ENCODE assay signal across 1 cellular context in genomic region chr19:42219812-42220750, GRCh38.
TF ChIP-seq lines count a peak whose summit lies in the region.

Gene ZNF526 (plus strand): TSS chr19:42220312. CDS start chr19:42224404, 4,092 bp downstream.

TF ChIP-seq in K562, 482 proteins besides CTCF, POLR2A, EP300 and RAD21 (continued from another document and continues in another):
- TF ChIP-seq MGA (IDR thresholded peaks at IDR 0.05) (peak; percentile 67; the same call in 1 of the 2 replicates), RBM34 (IDR thresholded peaks at IDR 0.05; ENCODE audit: borderline replicate concordance, insufficient read depth, low read length) (no peak), CXXC5 (CRISPR knock-in tag; IDR thresholded peaks at IDR 0.05) (peak; percentile 95), EGR1 (conservative IDR thresholded peaks at IDR 0.05) (0 out of 2 replicates have a peak, but pooled peaks have one; percentile 2), PHB2 (IDR thresholded peaks at IDR 0.05; ENCODE audit: low read depth) (0 out of 2 replicates have a peak, but pooled peaks have one; percentile 19), ZNF57 (CRISPR knock-in tag; IDR thresholded peaks at IDR 0.05) (0 out of 2 replicates have a peak, but pooled peaks have one; percentile 29), MTA2 (IDR thresholded peaks at IDR 0.05; ENCODE audit: low read depth) (0 out of 2 replicates have a peak, but pooled peaks have one; percentile 19), HBP1 (CRISPR knock-in tag; IDR thresholded peaks at IDR 0.05) (0 out of 2 replicates have a peak, but pooled peaks have one; percentile 38), PRMT5 (CRISPR knock-in tag; IDR thresholded peaks at IDR 0.05) (0 out of 2 replicates have a peak, but pooled peaks have one; percentile 39), TCF15 (CRISPR knock-in tag; IDR thresholded peaks at IDR 0.05) (no peak), FOSL1 (tag; conservative IDR thresholded peaks at IDR 0.05) (peak; percentile 61), ZBTB2 (IDR thresholded peaks at IDR 0.05) (peak; percentile 97), MIER1 (IDR thresholded peaks at IDR 0.05; ENCODE audit: low read depth) (no peak), FUS (optimal IDR thresholded peaks at IDR 0.05; ENCODE audit: low read depth, low read length) (no peak), POLR2G (IDR thresholded peaks at IDR 0.05; ENCODE audit: low read depth, low read length) (peak; percentile 96), CBX8 (IDR thresholded peaks at IDR 0.05; ENCODE audit: borderline replicate concordance, extremely low read depth, low read depth, low read length, poor library complexity, severe bottlenecking) (no peak), MYBL2 (IDR thresholded peaks at IDR 0.05; ENCODE audit: low read depth) (no peak), MYBL2 (CRISPR knock-in tag; IDR thresholded peaks at IDR 0.05; ENCODE audit: borderline replicate concordance) (no peak), FOS (IDR thresholded peaks at IDR 0.05; ENCODE audit: extremely low read depth, insufficient read length) (peak; percentile 95), MAZ (CRISPR knock-in tag; conservative IDR thresholded peaks at IDR 0.05 in 1 of 2, IDR thresholded peaks at IDR 0.05 in 1 of 2) (peak; percentile 63 to 66), CREB1 (IDR thresholded peaks at IDR 0.05) (peak; percentile 64), CREB1 (CRISPR knock-in tag; IDR thresholded peaks at IDR 0.05) (no peak; the same call in 1 of the 2 replicates), KLF10 (CRISPR knock-in tag; IDR thresholded peaks at IDR 0.05) (no peak), KHSRP (IDR thresholded peaks at IDR 0.05) (no peak), MITF (IDR thresholded peaks at IDR 0.05) (no peak), ETV1 (tag; conservative IDR thresholded peaks at IDR 0.05; ENCODE audit: low read depth) (0 out of 2 replicates have a peak, but pooled peaks have one; percentile 31), IFI16 (CRISPR knock-in tag; IDR thresholded peaks at IDR 0.05) (no peak), ZFP30 (CRISPR knock-in tag; IDR thresholded peaks at IDR 0.05; ENCODE audit: borderline replicate concordance) (no peak), RB1 (IDR thresholded peaks at IDR 0.05; ENCODE audit: low read depth) (peak; percentile 32), NR3C1 (CRISPR knock-in tag; IDR thresholded peaks at IDR 0.05) (no peak), KDM1A (IDR thresholded peaks at IDR 0.05) (no peak), GTF2E2 (tag; IDR thresholded peaks at IDR 0.05) (0 out of 2 replicates have a peak, but pooled peaks have one; percentile 57), HCFC1 (IDR thresholded peaks at IDR 0.05; ENCODE audit: low read depth, low read length) (peak; percentile 60), SOX6 (IDR thresholded peaks at IDR 0.05) (peak; percentile 51; the same call in 1 of the 2 replicates), ZNF165 (CRISPR knock-in tag; IDR thresholded peaks at IDR 0.05; ENCODE audit: borderline replicate concordance) (no peak), ZNF592 (IDR thresholded peaks at IDR 0.05) (peak; percentile 75; the same call in 1 of the 2 replicates), CREM (IDR thresholded peaks at IDR 0.05; ENCODE audit: low read depth) (peak; percentile 69), MYC (IDR thresholded peaks at IDR 0.05; ENCODE audit: low read depth, low read length) (peak; percentile 76), MYC (CRISPR knock-in tag; IDR thresholded peaks at IDR 0.05; ENCODE audit: borderline replicate concordance, low read depth) (peak; percentile 83; the same call in 1 of the 2 replicates), GMEB1 (CRISPR knock-in tag; IDR thresholded peaks at IDR 0.05) (peak; percentile 28; the same call in 1 of the 2 replicates), HDAC2 (IDR thresholded peaks at IDR 0.05) (peak; percentile 76), PHF20 (IDR thresholded peaks at IDR 0.05; ENCODE audit: partially characterized antibody) (peak; percentile 85)
